14 cellular contexts compared by ENCODE assay signal in genomic region chr3:64327039-64327804, GRCh38.
DNase-seq lines count a peak whose midpoint lies in the region; ATAC-seq and TF ChIP-seq lines count a peak whose summit lies in the region.
"Had no signal": no experiment of that assay in that cellular context is flagged by ENCODE, and none has a peak within 500 bp of the region (broad histone marks: within the 10 kb centered on the region; RNA-seq: fewer than 3 reads in every experiment).

No MANE protein-coding gene starts in this region.

- ATAC-seq in sciatic nerve = peak; percentile 98
- no peak for ATAC-seq in HG03565 (IDR thresholded peaks at IDR 0.05; ENCODE audit: unreplicated experiment)
- ATAC-seq in HG03095 (IDR thresholded peaks at IDR 0.05; ENCODE audit: unreplicated experiment) = no peak

- H3K4me1 Mint-ChIP-seq in chondrocyte (ENCODE audit: low read depth) = peaks cover 33% of the 10 kb centered on the region
- H3K4me1 Mint-ChIP-seq: activated naive CD4-positive, alpha-beta T cell treated with anti-CD3 and anti-CD28 coated beads, Interleukin-2, amount 50 U/mL, for 24 hours had no signal

- H3K27ac Mint-ChIP-seq in chondrocyte (ENCODE audit: unreplicated experiment) = peak overlapping the region; percentile 43
- H3K27ac Mint-ChIP-seq: activated naive CD4-positive, alpha-beta T cell treated with anti-CD3 and anti-CD28 coated beads, Interleukin-2, amount 50 U/mL, for 24 hours had no signal

- intact Hi-C loops in sciatic nerve (cut with DNase I) = no loop called here

- TF ChIP-seq CTCF in chondrocyte (IDR thresholded peaks at IDR 0.05) = no peak

- no peaks in the 10 kb centered on the region for H3K27me3 Mint-ChIP-seq in chondrocyte (ENCODE audit: low read depth)

- H3K9me3 Mint-ChIP-seq in chondrocyte (ENCODE audit: low read depth) = peaks cover 4% of the 10 kb centered on the region
- H3K9me3 Mint-ChIP-seq: activated naive CD4-positive, alpha-beta T cell treated with anti-CD3 and anti-CD28 coated beads, Interleukin-2, amount 50 U/mL, for 24 hours had no signal

- DNase-seq in Ammon's horn (ENCODE audit: low spot score) (peak; percentile 60), chondrocyte (ENCODE audit: low spot score) (no peak), inferior parietal cortex (ENCODE audit: extremely low spot score) (peak; percentile 72), sciatic nerve (ENCODE audit: low spot score) (peak; percentile 78), NCI-H1694 treated with DMSO at 0.1 percent for 48 hours (lab: John Stamatoyannopoulos, UW) (no peak), NCI-H748 treated with DMSO at 0.1 percent for 48 hours (lab: John Stamatoyannopoulos, UW) (no peak)
- DNase-seq: activated CD4-positive, alpha-beta T cell treated with anti-CD3 and anti-CD28 coated beads for 1 hour; mesendoderm; NCI-H2029; SIG-M5; stimulated activated CD4-positive, alpha-beta T cell treated with anti-CD3 and anti-CD28 coated beads, Interleukin-2, amount 100 ng/mL, for 48 hours had no signal

- H3K4me3 Mint-ChIP-seq in chondrocyte (ENCODE audit: unreplicated experiment) = no peak overlapping the region
- H3K4me3 Mint-ChIP-seq: activated naive CD4-positive, alpha-beta T cell treated with anti-CD3 and anti-CD28 coated beads, Interleukin-2, amount 50 U/mL, for 24 hours had no signal

- peaks cover 4% of the 10 kb centered on the region for H3K36me3 Mint-ChIP-seq in chondrocyte (ENCODE audit: low read depth)
- H3K36me3 Mint-ChIP-seq: activated naive CD4-positive, alpha-beta T cell treated with anti-CD3 and anti-CD28 coated beads, Interleukin-2, amount 50 U/mL, for 24 hours had no signal

Comparison
In these comparisons a context has a peak if more than half of its experiments do, and no peak if none do; other contexts are left out.
1. DNase-seq: peak in Ammon's horn (single experiment), inferior parietal cortex (single experiment) and sciatic nerve (single experiment); none in chondrocyte (single experiment), NCI-H1694 treated with DMSO at 0.1 percent for 48 hours (single experiment) and NCI-H748 treated with DMSO at 0.1 percent for 48 hours (single experiment).